ENCODE assay signal across 19 cellular contexts in genomic region chr21:44366586-44367211, GRCh38. TPM values are rescaled to one million over a fixed set of nuclear protein-coding genes. Genes with fewer than 3 reads are reported as not detected.
DNase-seq lines count a peak whose midpoint lies in the region; ATAC-seq, FAIRE-seq and TF ChIP-seq lines count a peak whose summit lies in the region.
"Had no signal": no experiment of that assay in that cellular context is flagged by ENCODE, and none has a peak within 500 bp of the region (broad histone marks: within the 10 kb centered on the region; RNA-seq: fewer than 3 reads in every experiment).

No MANE protein-coding gene starts in this region.

- H3K27me3 ChIP-seq in K562 (ENCODE audit: control insufficient read depth in 2 of 2, insufficient read depth in 2 of 2, low read length in 2 of 2) (peaks cover 33 to 75% of the 10 kb centered on the region in 2 experiments; a peak in 4 of 5 replicates), sigmoid colon (peaks cover 6 to 37% (median 11%) of the 10 kb centered on the region in 3 donors)

- no peaks in the 10 kb centered on the region for H3K27me3 Mint-ChIP-seq in activated naive CD8-positive, alpha-beta T cell treated with anti-CD3 and anti-CD28 coated beads, Interleukin-2, amount 10 ng/mL, durations not matched to agents 7 days and 5 days
- no peaks in the 10 kb centered on the region for H3K27me3 Mint-ChIP-seq in activated naive CD8-positive, alpha-beta T cell treated with anti-CD3 and anti-CD28 coated beads for 36 hours

- 1% methylated on average over 27 of the region's 28 CpGs for WGBS in K562 (ENCODE audit: insufficient coverage, low coverage, missing lambda C conversion rate)
- WGBS in sigmoid colon, 2 donors = 88 to 92% methylated on average over 28 of the region's 28 CpGs

- BruUV-seq in K562 (replicated peaks; lab: Mats Ljungman, UMichigan) = no TSS peak

- no peak overlapping the region for H3K4me3 Mint-ChIP-seq in activated naive CD8-positive, alpha-beta T cell treated with anti-CD3 and anti-CD28 coated beads, Interleukin-2, amount 10 ng/mL, durations not matched to agents 7 days and 5 days
- no peak overlapping the region for H3K4me3 Mint-ChIP-seq in activated naive CD8-positive, alpha-beta T cell treated with anti-CD3 and anti-CD28 coated beads for 36 hours

- H3K27ac Mint-ChIP-seq in activated naive CD8-positive, alpha-beta T cell treated with anti-CD3 and anti-CD28 coated beads, Interleukin-2, amount 10 ng/mL, durations not matched to agents 7 days and 5 days = no peak overlapping the region
- no peak overlapping the region for H3K27ac Mint-ChIP-seq in activated naive CD8-positive, alpha-beta T cell treated with anti-CD3 and anti-CD28 coated beads for 36 hours

- no peak for ATAC-seq in activated naive CD8-positive, alpha-beta T cell treated with anti-CD3 and anti-CD28 coated beads, Interleukin-2, amount 10 ng/mL, durations not matched to agents 7 days and 5 days (ENCODE audit: low read depth)
- peak; percentile 14; the same call in 1 of the 3 replicates for ATAC-seq in K562
- no peak for ATAC-seq in left lobe of liver
- ATAC-seq in GM21529 (IDR thresholded peaks at IDR 0.05; ENCODE audit: unreplicated experiment) = no peak
- ATAC-seq: A549 had no signal

- H3K79me2 ChIP-seq in K562 (ENCODE audit: control insufficient read depth, insufficient read depth, low read length) = no peaks in the 10 kb centered on the region

- in situ Hi-C loops in K562 (cut with MboI) = no loop called here

- peaks cover 35% of the 10 kb centered on the region for H3K36me3 Mint-ChIP-seq in activated naive CD8-positive, alpha-beta T cell treated with anti-CD3 and anti-CD28 coated beads, Interleukin-2, amount 10 ng/mL, durations not matched to agents 7 days and 5 days
- H3K36me3 Mint-ChIP-seq in activated naive CD8-positive, alpha-beta T cell treated with anti-CD3 and anti-CD28 coated beads for 36 hours = peaks cover 2% of the 10 kb centered on the region

- CTCF ChIA-PET in K562 (lab: Yijun Ruan, JAX; ENCODE audit: low intra/inter-chr PET ratio) = interaction anchor here (0.6 kb wide), 1 partner anchor 41 kb away, joined by 3 read pairs; no protein-coding TSS in a partner anchor

- H3K36me3 ChIP-seq in K562 (ENCODE audit: control insufficient read depth, insufficient read depth, low read length) (no peaks in the 10 kb centered on the region), sigmoid colon (no peaks in the 10 kb centered on the region)

- intact Hi-C loops in K562 (cut with micrococcal nuclease) = no loop called here
- intact Hi-C loops in sigmoid colon (cut with DNase I) = no loop called here

- peaks cover 8% of the 10 kb centered on the region for H3K9me3 Mint-ChIP-seq in activated naive CD8-positive, alpha-beta T cell treated with anti-CD3 and anti-CD28 coated beads, Interleukin-2, amount 10 ng/mL, durations not matched to agents 7 days and 5 days
- peaks cover 9% of the 10 kb centered on the region for H3K9me3 Mint-ChIP-seq in activated naive CD8-positive, alpha-beta T cell treated with anti-CD3 and anti-CD28 coated beads for 36 hours

- H4K20me1 ChIP-seq in K562 (replicated peaks; ENCODE audit: control insufficient read depth, insufficient read depth, low read length) = no peaks in the 10 kb centered on the region; the same call in 1 of the 2 replicates

- peaks cover 2% of the 10 kb centered on the region for H3K4me1 Mint-ChIP-seq in activated naive CD8-positive, alpha-beta T cell treated with anti-CD3 and anti-CD28 coated beads, Interleukin-2, amount 10 ng/mL, durations not matched to agents 7 days and 5 days
- H3K4me1 Mint-ChIP-seq in activated naive CD8-positive, alpha-beta T cell treated with anti-CD3 and anti-CD28 coated beads for 36 hours = no peaks in the 10 kb centered on the region

- H3K4me1 ChIP-seq in K562 (replicated peaks in 1 of 2; ENCODE audit: control insufficient read depth in 2 of 2, insufficient read depth in 2 of 2, low read length in 2 of 2) (peaks cover 0 to 36% of the 10 kb centered on the region in 2 experiments; a peak in 4 of 5 replicates), sigmoid colon (peaks cover 0 to 9% (median 7%) of the 10 kb centered on the region in 4 donors)

- POLR2A ChIA-PET in activated naive CD8-positive, alpha-beta T cell treated with anti-CD3 and anti-CD28 coated beads, Interleukin-2, amount 10 ng/mL, durations not matched to agents 7 days and 5 days (lab: Charles Lee) = interaction anchor here (1.2 kb wide), 1 partner anchor 13 kb away, joined by 5 read pairs; the partner anchor contains the start of gene TRPM2
- POLR2A ChIA-PET in K562 (lab: Yijun Ruan, JAX) = no interaction called here

- TF ChIP-seq EP300 in K562 (IDR thresholded peaks at IDR 0.05; ENCODE audit: low read length) (no peak), sigmoid colon (IDR thresholded peaks at IDR 0.05) (no peak)

- no peaks in the 10 kb centered on the region for H3K9me3 ChIP-seq in K562 (replicated peaks; ENCODE audit: control insufficient read depth, insufficient read depth, low read depth, low read length)
- H3K9me3 ChIP-seq in sigmoid colon = peaks cover 0 to 2% (median 0%) of the 10 kb centered on the region in 4 donors
- H3K9me3 ChIP-seq: A549 had no signal

- TF ChIP-seq RAD21 in K562 (CRISPR knock-in tag; conservative IDR thresholded peaks at IDR 0.05 in 1 of 2, IDR thresholded peaks at IDR 0.05 in 1 of 2) = no peak

- TF ChIP-seq POLR2A in K562 (conservative IDR thresholded peaks at IDR 0.05) (no peak), sigmoid colon (IDR thresholded peaks at IDR 0.05) (no peak)

- DNase-seq in activated naive CD8-positive, alpha-beta T cell treated with anti-CD3 and anti-CD28 coated beads, Interleukin-2, amount 10 ng/mL, durations not matched to agents 7 days and 5 days = peak; percentile 20
- no peak for DNase-seq in activated naive CD8-positive, alpha-beta T cell treated with anti-CD3 and anti-CD28 coated beads for 36 hours
- DNase-seq in K562 (ENCODE audit: extremely low read depth in 1 of 4, low spot score in 3 of 4) (no peak), left lobe of liver (ENCODE audit: low spot score) (peak; percentile 42), sigmoid colon (peak; percentile 50), Kasumi-1 (lab: John Stamatoyannopoulos, UW) (no peak), COLO829 (ENCODE audit: low spot score) (no peak)
- DNase-seq: C1 segment of cervical spinal cord, HCEC 1CT, MV-4-11, NCI-H1417 treated with DMSO at 0.1 percent for 48 hours, NCI-H1930, NCI-H2171, NCI-H446 treated with DMSO at 0.1 percent for 48 hours, NCI-H748 treated with DMSO at 0.1 percent for 48 hours, PC-9 had no signal

- no peak for FAIRE-seq in K562 (lab: Jason Lieb, UNC)
- FAIRE-seq: A549 had no signal

- H2AFZ ChIP-seq in K562 (ENCODE audit: low read depth, low read length) = no peak overlapping the region
- H2AFZ ChIP-seq: PC-9 had no signal

- H3K4me2 ChIP-seq in K562 (ENCODE audit: insufficient read depth, low read length) = no peak overlapping the region
- H3K4me2 ChIP-seq: A549, PC-9 had no signal

- H3K27ac ChIP-seq in K562 (ENCODE audit: extremely low read depth, low read depth, low read length) = no peak overlapping the region
- H3K27ac ChIP-seq in sigmoid colon = no peak overlapping the region
- H3K27ac ChIP-seq: A549, PC-9, SK-N-MC had no signal

- no peaks in the 10 kb centered on the region for H3K9me1 ChIP-seq in K562 (ENCODE audit: control insufficient read depth, insufficient read depth, low read length)

- H3K9ac ChIP-seq in K562 (ENCODE audit: insufficient read depth in 1 of 2, low read depth in 2 of 2, low read length in 2 of 2) = peak overlapping the region in 1 of 2 experiments; percentile 58; a peak in 1 of 4 replicates

- no peak overlapping the region for H3K4me3 ChIP-seq in K562
- no peak overlapping the region for H3K4me3 ChIP-seq in sigmoid colon
- H3K4me3 ChIP-seq: A549, PC-9, SK-N-MC had no signal

- TF ChIP-seq CTCF in K562 (IDR thresholded peaks at IDR 0.05 in 2 of 3, conservative IDR thresholded peaks at IDR 0.05 in 1 of 3; ENCODE audit: insufficient read depth in 2 of 3, low read depth in 1 of 3, low read length in 3 of 3) (no peak), sigmoid colon (IDR thresholded peaks at IDR 0.05) (no peak)

RNA-seq across cellular contexts. Expression of gene TRPM2, which starts 13.3 kb away (rescaled TPM):
- 10 to 100 TPM; 29.6 to 31.1 TPM for total RNA-seq in activated naive CD8-positive, alpha-beta T cell treated with anti-CD3 and anti-CD28 coated beads, Interleukin-2, amount 10 ng/mL, durations not matched to agents 7 days and 5 days
- 1 to 10 TPM; 2.9 to 3.7 TPM for total RNA-seq in activated naive CD8-positive, alpha-beta T cell treated with anti-CD3 and anti-CD28 coated beads for 36 hours
- total RNA-seq in K562 (2011; cell fraction: chromatin; rRNA removed; ENCODE audit: low replicate concordance) = 0.09 and 0.42 TPM in 2 replicates
- total RNA-seq in K562 (2011; cell fraction: nucleolus; rRNA removed) = 0.13 and 0.17 TPM in 2 replicates
- 0.29 and 0.38 TPM in 2 replicates for total RNA-seq in K562 (2011; cell fraction: nucleoplasm; rRNA removed)
- total RNA-seq in K562 (2014; rRNA removed) = 1.5 and 2.1 TPM in 2 replicates
- total RNA-seq in K562 (2014; rRNA removed; fragmentation: Illumina TruSeq; extraction: Trizol) = 0.29 and 0.33 TPM in 2 replicates
- 2.0 and 2.2 TPM in 2 replicates for total RNA-seq in K562 (2015; rRNA removed; fragmentation: Illumina TruSeq; extraction: Trizol)
- 1.9 and 2.1 TPM in 2 replicates for total RNA-seq in K562 (2021)
- 0.34 and 0.36 TPM in 2 replicates for polyA plus RNA-seq in K562 (2011; rRNA removed)
- polyA plus RNA-seq in K562 (2011; cell fraction: cytosol; rRNA removed) = 0.40 and 1.3 TPM in 2 replicates
- 0.45 and 0.75 TPM in 2 replicates for polyA plus RNA-seq in K562 (2011; cell fraction: nucleus; rRNA removed)
- polyA plus RNA-seq in K562 (2012) = 2.1 and 3.8 TPM in 2 replicates
- polyA plus RNA-seq in K562 (2014; fragmentation: Illumina TruSeq; extraction: Trizol) = 0.98 and 1.7 TPM in 2 replicates
- polyA plus RNA-seq in K562 (2014; fragmentation: Nextera tagmentation; extraction: Ambion mirVana) = not detected
- polyA plus RNA-seq in K562 (2014; rRNA removed) = 0.82 and 2.0 TPM in 2 replicates
- 0.11 and 0.36 TPM in 2 replicates for polyA minus RNA-seq in K562 (2011; rRNA and poly(A)+ RNA removed)
- polyA minus RNA-seq in K562 (2011; cell fraction: cytosol; rRNA and poly(A)+ RNA removed) = 0.64 and 1.7 TPM in 2 replicates
- 0.33 and 0.54 TPM in 2 replicates for polyA minus RNA-seq in K562 (2011; cell fraction: nucleus; rRNA and poly(A)+ RNA removed)
- total RNA-seq in left lobe of liver = 1.4 TPM
- 1 to 10 TPM; 1.6 to 3.9 (median 3.2) TPM for total RNA-seq in sigmoid colon
- 1 to 10 TPM; 2.4 to 4.9 (median 3.5) TPM for polyA plus RNA-seq in sigmoid colon
- total RNA-seq: PC-9 had no signal

RNA-seq across cellular contexts. Expression of gene CFAP410, which starts 27.5 kb away (rescaled TPM):
- 10 to 100 TPM; 23.7 TPM for total RNA-seq in activated naive CD8-positive, alpha-beta T cell treated with anti-CD3 and anti-CD28 coated beads, Interleukin-2, amount 10 ng/mL, durations not matched to agents 7 days and 5 days
- total RNA-seq in activated naive CD8-positive, alpha-beta T cell treated with anti-CD3 and anti-CD28 coated beads for 36 hours = 10 to 100 TPM; 14.0 to 14.8 TPM
- total RNA-seq in K562 (2011; cell fraction: chromatin; rRNA removed; ENCODE audit: low replicate concordance) = 10.0 and 50.7 TPM in 2 replicates
- 29.3 and 41.0 TPM in 2 replicates for total RNA-seq in K562 (2011; cell fraction: nucleolus; rRNA removed)
- 13.9 and 21.2 TPM in 2 replicates for total RNA-seq in K562 (2011; cell fraction: nucleoplasm; rRNA removed)
- total RNA-seq in K562 (2014; rRNA removed) (12.6 and 17.3 TPM in 2 replicates), K562 (2014; rRNA removed; fragmentation: Illumina TruSeq; extraction: Trizol) (0.35 and 0.55 TPM in 2 replicates), K562 (2015; rRNA removed; fragmentation: Illumina TruSeq; extraction: Trizol) (2.6 and 2.7 TPM in 2 replicates), K562 (2021) (7.6 and 8.3 TPM in 2 replicates), left lobe of liver (13.9 TPM), sigmoid colon (10 to 100 TPM; 25.8 to 31.1 (median 27.6) TPM)
- polyA plus RNA-seq in K562 (2011; rRNA removed) (2.3 and 5.5 TPM in 2 replicates), K562 (2014; fragmentation: Illumina TruSeq; extraction: Trizol) (0.52 and 2.1 TPM in 2 replicates), K562 (2014; fragmentation: Nextera tagmentation; extraction: Ambion mirVana) (under 1 TPM; 0.07 to 0.18 TPM), K562 (2014; rRNA removed) (6.5 and 8.1 TPM in 2 replicates), sigmoid colon (10 to 100 TPM; 12.7 to 31.7 (median 28.2) TPM)
- 5.7 and 16.5 TPM in 2 replicates for polyA plus RNA-seq in K562 (2011; cell fraction: cytosol; rRNA removed)
- polyA plus RNA-seq in K562 (2011; cell fraction: nucleus; rRNA removed) = 37.7 and 66.6 TPM in 2 replicates
- 6.3 and 16.5 TPM in 2 replicates for polyA plus RNA-seq in K562 (2012)
- polyA minus RNA-seq in K562 (2011; rRNA and poly(A)+ RNA removed) = 0.57 and 0.91 TPM in 2 replicates
- polyA minus RNA-seq in K562 (2011; cell fraction: cytosol; rRNA and poly(A)+ RNA removed) = 2.2 and 2.5 TPM in 2 replicates
- 9.4 and 10.2 TPM in 2 replicates for polyA minus RNA-seq in K562 (2011; cell fraction: nucleus; rRNA and poly(A)+ RNA removed)

Comparison
In these comparisons a context has a peak if more than half of its experiments do, and no peak if none do; other contexts are left out.
1. DNase-seq: peak in activated naive CD8-positive, alpha-beta T cell treated with anti-CD3 and anti-CD28 coated beads, Interleukin-2, amount 10 ng/mL, durations not matched to agents 7 days and 5 days (single experiment), left lobe of liver (single experiment) and sigmoid colon (single experiment); none in activated naive CD8-positive, alpha-beta T cell treated with anti-CD3 and anti-CD28 coated beads for 36 hours (single experiment), K562 (0 of 4), Kasumi-1 (0 of 2) and COLO829 (single experiment).
2. RNA of gene TRPM2, which starts 13.3 kb away (total RNA-seq): 29.6 to 31.1 TPM in activated naive CD8-positive, alpha-beta T cell treated with anti-CD3 and anti-CD28 coated beads, Interleukin-2, amount 10 ng/mL, durations not matched to agents 7 days and 5 days; 2.9 to 3.7 TPM in activated naive CD8-positive, alpha-beta T cell treated with anti-CD3 and anti-CD28 coated beads for 36 hours, 1.6 to 3.9 TPM in sigmoid colon, 0.09 to 2.2 TPM in K562 and 1.4 TPM in left lobe of liver (single experiment); every median in the first group is over 4 times any median in the second.